ENCODE assay signal across 1 cellular context in the genomic region with DNA sequence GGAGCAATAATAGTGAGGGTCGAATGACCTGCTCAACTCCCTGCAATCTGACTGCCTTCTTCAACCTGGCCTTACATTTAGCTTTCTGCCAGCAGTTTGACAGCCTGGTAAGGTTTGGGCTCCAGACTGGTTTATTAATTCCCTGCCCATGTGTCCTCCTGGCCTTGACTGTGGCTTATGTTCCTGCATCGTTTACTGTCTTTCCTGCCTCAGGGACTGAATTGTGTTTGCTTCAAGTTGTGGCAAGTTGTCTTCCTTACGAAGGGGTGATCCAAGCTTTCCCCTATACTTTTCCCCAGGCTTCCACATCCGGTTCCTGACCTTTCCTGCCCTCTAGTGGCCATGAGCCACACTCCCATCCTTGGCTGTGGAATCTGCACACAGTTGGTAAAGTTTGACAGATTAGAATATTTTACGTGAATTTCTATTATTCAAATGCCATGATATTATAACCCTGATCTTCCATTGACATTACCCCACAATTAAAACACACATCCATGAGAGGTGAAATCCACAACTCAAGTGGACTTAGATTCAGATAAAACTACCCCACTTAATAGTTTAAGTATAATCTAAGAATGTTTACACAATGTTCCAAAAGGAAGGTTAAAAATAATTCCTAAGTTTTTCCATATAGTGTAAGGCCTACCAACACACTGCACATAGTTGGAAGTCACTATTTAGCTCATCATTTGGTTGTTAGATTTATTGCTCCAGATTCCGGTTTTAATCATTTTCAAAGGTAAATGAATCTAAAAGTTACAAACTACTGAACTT.
TF ChIP-seq lines count a peak whose summit lies in the region.

No MANE protein-coding gene starts in this region.

TF ChIP-seq in HepG2, 621 proteins besides CTCF, POLR2A, EP300 and RAD21 (continued from another document):
- TF ChIP-seq, protein P1, sequence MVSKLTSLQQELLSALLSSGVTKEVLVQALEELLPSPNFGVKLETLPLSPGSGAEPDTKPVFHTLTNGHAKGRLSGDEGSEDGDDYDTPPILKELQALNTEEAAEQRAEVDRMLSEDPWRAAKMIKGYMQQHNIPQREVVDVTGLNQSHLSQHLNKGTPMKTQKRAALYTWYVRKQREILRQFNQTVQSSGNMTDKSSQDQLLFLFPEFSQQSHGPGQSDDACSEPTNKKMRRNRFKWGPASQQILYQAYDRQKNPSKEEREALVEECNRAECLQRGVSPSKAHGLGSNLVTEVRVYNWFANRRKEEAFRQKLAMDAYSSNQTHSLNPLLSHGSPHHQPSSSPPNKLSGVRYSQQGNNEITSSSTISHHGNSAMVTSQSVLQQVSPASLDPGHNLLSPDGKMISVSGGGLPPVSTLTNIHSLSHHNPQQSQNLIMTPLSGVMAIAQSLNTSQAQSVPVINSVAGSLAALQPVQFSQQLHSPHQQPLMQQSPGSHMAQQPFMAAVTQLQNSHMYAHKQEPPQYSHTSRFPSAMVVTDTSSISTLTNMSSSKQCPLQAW (CRISPR knock-in tag; IDR thresholded peaks at IDR 0.05) = peak; percentile 38; the same call in 1 of the 2 replicates
- peak; percentile 52; the same call in 1 of the 2 replicates for TF ChIP-seq ELF1 (CRISPR knock-in tag; IDR thresholded peaks at IDR 0.05)
- TF ChIP-seq SMC3 (IDR thresholded peaks at IDR 0.05; ENCODE audit: low read length) = peak; percentile 75
- peak; percentile 85 for TF ChIP-seq ETV5 (CRISPR knock-in tag; IDR thresholded peaks at IDR 0.05; ENCODE audit: borderline replicate concordance)
- no peak for TF ChIP-seq ZNF883 (CRISPR knock-in tag; IDR thresholded peaks at IDR 0.05; ENCODE audit: not compliant biosample characterization)
- peak; percentile 46; the same call in 1 of the 2 replicates for TF ChIP-seq GABPB1 (CRISPR knock-in tag; IDR thresholded peaks at IDR 0.05)
- no peak for TF ChIP-seq HMG20A (CRISPR knock-in tag; IDR thresholded peaks at IDR 0.05; ENCODE audit: borderline replicate concordance)
- no peak for TF ChIP-seq SP2 (CRISPR knock-in tag; IDR thresholded peaks at IDR 0.05)
- TF ChIP-seq KDM5B (CRISPR knock-in tag; IDR thresholded peaks at IDR 0.05; ENCODE audit: borderline replicate concordance) = no peak
- TF ChIP-seq MED8 (CRISPR knock-in tag; IDR thresholded peaks at IDR 0.05; ENCODE audit: insufficient replicate concordance) = no peak
- no peak for TF ChIP-seq FOXK2 (IDR thresholded peaks at IDR 0.05)
- no peak for TF ChIP-seq CBFB (CRISPR knock-in tag; IDR thresholded peaks at IDR 0.05)
- no peak for TF ChIP-seq NCOR1 (IDR thresholded peaks at IDR 0.05; ENCODE audit: borderline replicate concordance, low read length)
- TF ChIP-seq, protein P2, sequence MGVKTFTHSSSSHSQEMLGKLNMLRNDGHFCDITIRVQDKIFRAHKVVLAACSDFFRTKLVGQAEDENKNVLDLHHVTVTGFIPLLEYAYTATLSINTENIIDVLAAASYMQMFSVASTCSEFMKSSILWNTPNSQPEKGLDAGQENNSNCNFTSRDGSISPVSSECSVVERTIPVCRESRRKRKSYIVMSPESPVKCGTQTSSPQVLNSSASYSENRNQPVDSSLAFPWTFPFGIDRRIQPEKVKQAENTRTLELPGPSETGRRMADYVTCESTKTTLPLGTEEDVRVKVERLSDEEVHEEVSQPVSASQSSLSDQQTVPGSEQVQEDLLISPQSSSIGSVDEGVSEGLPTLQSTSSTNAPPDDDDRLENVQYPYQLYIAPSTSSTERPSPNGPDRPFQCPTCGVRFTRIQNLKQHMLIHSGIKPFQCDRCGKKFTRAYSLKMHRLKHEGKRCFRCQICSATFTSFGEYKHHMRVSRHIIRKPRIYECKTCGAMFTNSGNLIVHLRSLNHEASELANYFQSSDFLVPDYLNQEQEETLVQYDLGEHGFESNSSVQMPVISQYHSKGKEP (CRISPR knock-in tag; IDR thresholded peaks at IDR 0.05) = no peak
- TF ChIP-seq IKZF4 (CRISPR knock-in tag; IDR thresholded peaks at IDR 0.05; ENCODE audit: borderline replicate concordance, low read depth, not compliant biosample characterization) = no peak
- no peak for TF ChIP-seq GATAD2A (CRISPR knock-in tag; IDR thresholded peaks at IDR 0.05)
- TF ChIP-seq TGIF2 (CRISPR knock-in tag; IDR thresholded peaks at IDR 0.05) = no peak
- TF ChIP-seq, protein P3, sequence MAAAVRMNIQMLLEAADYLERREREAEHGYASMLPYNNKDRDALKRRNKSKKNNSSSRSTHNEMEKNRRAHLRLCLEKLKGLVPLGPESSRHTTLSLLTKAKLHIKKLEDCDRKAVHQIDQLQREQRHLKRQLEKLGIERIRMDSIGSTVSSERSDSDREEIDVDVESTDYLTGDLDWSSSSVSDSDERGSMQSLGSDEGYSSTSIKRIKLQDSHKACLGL (CRISPR knock-in tag; IDR thresholded peaks at IDR 0.05) = no peak
- TF ChIP-seq ZNF747 (CRISPR knock-in tag; IDR thresholded peaks at IDR 0.05; ENCODE audit: borderline replicate concordance) = no peak
- TF ChIP-seq TBX2 (CRISPR knock-in tag; IDR thresholded peaks at IDR 0.05; ENCODE audit: borderline replicate concordance) = peak; percentile 40; the same call in 1 of the 2 replicates
- TF ChIP-seq TBX3 (IDR thresholded peaks at IDR 0.05; ENCODE audit: borderline replicate concordance) = no peak
- no peak for TF ChIP-seq FOSL2 (CRISPR knock-in tag; IDR thresholded peaks at IDR 0.05)
- TF ChIP-seq JARID2 (CRISPR knock-in tag; IDR thresholded peaks at IDR 0.05; ENCODE audit: insufficient replicate concordance) = no peak
- TF ChIP-seq NR1H2 (CRISPR knock-in tag; IDR thresholded peaks at IDR 0.05; ENCODE audit: borderline replicate concordance, low read depth) = no peak
- TF ChIP-seq ZNF577 (CRISPR knock-in tag; IDR thresholded peaks at IDR 0.05; ENCODE audit: borderline replicate concordance, low read depth) = no peak
- TF ChIP-seq, protein P4, sequence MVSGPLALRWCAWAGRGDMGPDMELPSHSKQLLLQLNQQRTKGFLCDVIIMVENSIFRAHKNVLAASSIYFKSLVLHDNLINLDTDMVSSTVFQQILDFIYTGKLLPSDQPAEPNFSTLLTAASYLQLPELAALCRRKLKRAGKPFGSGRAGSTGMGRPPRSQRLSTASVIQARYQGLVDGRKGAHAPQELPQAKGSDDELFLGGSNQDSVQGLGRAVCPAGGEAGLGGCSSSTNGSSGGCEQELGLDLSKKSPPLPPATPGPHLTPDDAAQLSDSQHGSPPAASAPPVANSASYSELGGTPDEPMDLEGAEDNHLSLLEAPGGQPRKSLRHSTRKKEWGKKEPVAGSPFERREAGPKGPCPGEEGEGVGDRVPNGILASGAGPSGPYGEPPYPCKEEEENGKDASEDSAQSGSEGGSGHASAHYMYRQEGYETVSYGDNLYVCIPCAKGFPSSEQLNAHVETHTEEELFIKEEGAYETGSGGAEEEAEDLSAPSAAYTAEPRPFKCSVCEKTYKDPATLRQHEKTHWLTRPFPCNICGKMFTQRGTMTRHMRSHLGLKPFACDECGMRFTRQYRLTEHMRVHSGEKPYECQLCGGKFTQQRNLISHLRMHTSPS (CRISPR knock-in tag; IDR thresholded peaks at IDR 0.05; ENCODE audit: low read depth) = no peak
- no peak for TF ChIP-seq MEIS1 (CRISPR knock-in tag; IDR thresholded peaks at IDR 0.05; ENCODE audit: borderline replicate concordance)
- TF ChIP-seq, protein P5, sequence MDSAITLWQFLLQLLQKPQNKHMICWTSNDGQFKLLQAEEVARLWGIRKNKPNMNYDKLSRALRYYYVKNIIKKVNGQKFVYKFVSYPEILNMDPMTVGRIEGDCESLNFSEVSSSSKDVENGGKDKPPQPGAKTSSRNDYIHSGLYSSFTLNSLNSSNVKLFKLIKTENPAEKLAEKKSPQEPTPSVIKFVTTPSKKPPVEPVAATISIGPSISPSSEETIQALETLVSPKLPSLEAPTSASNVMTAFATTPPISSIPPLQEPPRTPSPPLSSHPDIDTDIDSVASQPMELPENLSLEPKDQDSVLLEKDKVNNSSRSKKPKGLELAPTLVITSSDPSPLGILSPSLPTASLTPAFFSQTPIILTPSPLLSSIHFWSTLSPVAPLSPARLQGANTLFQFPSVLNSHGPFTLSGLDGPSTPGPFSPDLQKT (CRISPR knock-in tag; IDR thresholded peaks at IDR 0.05; ENCODE audit: borderline replicate concordance) = no peak
- TF ChIP-seq, protein P6, sequence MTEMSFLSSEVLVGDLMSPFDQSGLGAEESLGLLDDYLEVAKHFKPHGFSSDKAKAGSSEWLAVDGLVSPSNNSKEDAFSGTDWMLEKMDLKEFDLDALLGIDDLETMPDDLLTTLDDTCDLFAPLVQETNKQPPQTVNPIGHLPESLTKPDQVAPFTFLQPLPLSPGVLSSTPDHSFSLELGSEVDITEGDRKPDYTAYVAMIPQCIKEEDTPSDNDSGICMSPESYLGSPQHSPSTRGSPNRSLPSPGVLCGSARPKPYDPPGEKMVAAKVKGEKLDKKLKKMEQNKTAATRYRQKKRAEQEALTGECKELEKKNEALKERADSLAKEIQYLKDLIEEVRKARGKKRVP (CRISPR knock-in tag; IDR thresholded peaks at IDR 0.05) = no peak
- peak; percentile 55 for TF ChIP-seq STAG1 (CRISPR knock-in tag; IDR thresholded peaks at IDR 0.05)
- 0 out of 2 replicates have a peak, but pooled peaks have one; percentile 39 for TF ChIP-seq ZMYM4 (CRISPR knock-in tag; IDR thresholded peaks at IDR 0.05)
- TF ChIP-seq SOX6 (IDR thresholded peaks at IDR 0.05) = no peak
- no peak for TF ChIP-seq SOX6 (CRISPR knock-in tag; IDR thresholded peaks at IDR 0.05)
- TF ChIP-seq, protein P7, sequence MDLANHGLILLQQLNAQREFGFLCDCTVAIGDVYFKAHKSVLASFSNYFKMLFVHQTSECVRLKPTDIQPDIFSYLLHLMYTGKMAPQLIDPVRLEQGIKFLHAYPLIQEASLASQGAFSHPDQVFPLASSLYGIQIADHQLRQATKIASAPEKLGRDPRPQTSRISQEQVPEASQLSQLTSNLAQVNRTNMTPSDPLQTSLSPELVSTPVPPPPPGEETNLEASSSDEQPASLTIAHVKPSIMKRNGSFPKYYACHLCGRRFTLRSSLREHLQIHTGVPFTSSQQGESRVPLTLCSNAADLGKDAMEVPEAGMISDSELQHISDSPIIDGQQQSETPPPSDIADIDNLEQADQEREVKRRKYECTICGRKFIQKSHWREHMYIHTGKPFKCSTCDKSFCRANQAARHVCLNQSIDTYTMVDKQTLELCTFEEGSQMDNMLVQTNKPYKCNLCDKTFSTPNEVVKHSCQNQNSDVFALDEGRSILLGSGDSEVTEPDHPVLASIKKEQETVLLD (CRISPR knock-in tag; IDR thresholded peaks at IDR 0.05; ENCODE audit: low read depth) = no peak
- TF ChIP-seq, protein P8, sequence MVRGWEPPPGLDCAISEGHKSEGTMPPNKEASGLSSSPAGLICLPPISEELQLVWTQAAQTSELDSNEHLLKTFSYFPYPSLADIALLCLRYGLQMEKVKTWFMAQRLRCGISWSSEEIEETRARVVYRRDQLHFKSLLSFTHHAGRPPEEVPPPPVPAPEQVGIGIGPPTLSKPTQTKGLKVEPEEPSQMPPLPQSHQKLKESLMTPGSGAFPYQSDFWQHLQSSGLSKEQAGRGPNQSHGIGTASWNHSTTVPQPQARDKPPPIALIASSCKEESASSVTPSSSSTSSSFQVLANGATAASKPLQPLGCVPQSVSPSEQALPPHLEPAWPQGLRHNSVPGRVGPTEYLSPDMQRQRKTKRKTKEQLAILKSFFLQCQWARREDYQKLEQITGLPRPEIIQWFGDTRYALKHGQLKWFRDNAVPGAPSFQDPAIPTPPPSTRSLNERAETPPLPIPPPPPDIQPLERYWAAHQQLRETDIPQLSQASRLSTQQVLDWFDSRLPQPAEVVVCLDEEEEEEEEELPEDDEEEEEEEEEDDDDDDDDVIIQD (CRISPR knock-in tag; IDR thresholded peaks at IDR 0.05; ENCODE audit: low read depth) = peak; percentile 42; the same call in 1 of the 2 replicates
